Comparison of ENCODE assay signal across 8 cellular contexts in genomic region chr2:42105330-42106256, GRCh38. TPM values are rescaled to one million over a fixed set of nuclear protein-coding genes. Genes with fewer than 3 reads are reported as not detected.
DNase-seq lines count a peak whose midpoint lies in the region; ATAC-seq lines count a peak whose summit lies in the region.

No MANE protein-coding gene starts in this region.

- peak; percentile 93 for DNase-seq in activated CD4-positive, alpha-beta T cell treated with anti-CD3 and anti-CD28 coated beads, Interleukin-2, amount 10 ng/mL, durations not matched to agents 7 days and 5 days
- DNase-seq in foreskin melanocyte (peak; percentile 80), HAP-1 (ENCODE audit: low spot score in 2 of 2) (no peak), NCI-H524 treated with DMSO at 0.1 percent for 48 hours (lab: John Stamatoyannopoulos, UW) (no peak)
- peak; percentile 61 for DNase-seq in stimulated activated CD4-positive, alpha-beta T cell treated with anti-CD3 and anti-CD28 coated beads, Interleukin-4, amount 100 ng/mL, for 1 hour

- peaks cover 49 to 97% (median 78%) of the 10 kb centered on the region in 10 experiments for H3K4me1 ChIP-seq in BLaER1 treated with 17β-estradiol and CSF1 and Interleukin-3, amounts not matched to agents 10 nM and 100 nM
- H3K4me1 ChIP-seq in HAP-1, result no peaks in the 10 kb centered on the region

- H3K9me3 ChIP-seq in BLaER1 treated with 17β-estradiol and CSF1 and Interleukin-3, amounts not matched to agents 10 nM and 100 nM (replicated peaks in 1 of 11), result peaks cover 0 to 1% (median 0%) of the 10 kb centered on the region in 11 experiments; a peak in 1 of 22 replicates
- no peaks in the 10 kb centered on the region for H3K9me3 ChIP-seq in HAP-1

- POLR2A ChIA-PET in activated CD4-positive, alpha-beta T cell treated with anti-CD3 and anti-CD28 coated beads, Interleukin-2, amount 10 ng/mL, durations not matched to agents 7 days and 5 days (lab: Charles Lee), result interaction anchor here (0.6 to 2.0 kb wide), 6 partner anchors 19 to 99 kb away, joined by 3 to 14 read pairs (median 4); no protein-coding TSS in a partner anchor

- no peak overlapping the region for H3K4me3 Mint-ChIP-seq in activated CD4-positive, alpha-beta T cell treated with anti-CD3 and anti-CD28 coated beads, Interleukin-2, amount 10 ng/mL, durations not matched to agents 7 days and 5 days

- peak overlapping the region in 7 of 10 experiments; percentile 2 to 37 (median 11); a peak in 6 of 20 replicates for H3K4me3 ChIP-seq in BLaER1 treated with 17β-estradiol and CSF1 and Interleukin-3, amounts not matched to agents 10 nM and 100 nM
- H3K4me3 ChIP-seq in HAP-1, result no peak overlapping the region

- H3K27me3 Mint-ChIP-seq in activated CD4-positive, alpha-beta T cell treated with anti-CD3 and anti-CD28 coated beads, Interleukin-2, amount 10 ng/mL, durations not matched to agents 7 days and 5 days, result no peaks in the 10 kb centered on the region

- H3K27ac Mint-ChIP-seq in activated CD4-positive, alpha-beta T cell treated with anti-CD3 and anti-CD28 coated beads, Interleukin-2, amount 10 ng/mL, durations not matched to agents 7 days and 5 days, result no peak overlapping the region

- peaks cover 1% of the 10 kb centered on the region for H3K9me3 Mint-ChIP-seq in activated CD4-positive, alpha-beta T cell treated with anti-CD3 and anti-CD28 coated beads, Interleukin-2, amount 10 ng/mL, durations not matched to agents 7 days and 5 days

- peak overlapping the region; percentile 39 to 76 (median 69); a peak in 21 of 22 replicates for H3K9ac ChIP-seq in BLaER1 treated with 17β-estradiol and CSF1 and Interleukin-3, amounts not matched to agents 10 nM and 100 nM

- H3K27me3 ChIP-seq in BLaER1 treated with 17β-estradiol and CSF1 and Interleukin-3, amounts not matched to agents 10 nM and 100 nM, result peaks cover 0 to 10% (median 4%) of the 10 kb centered on the region in 11 experiments; a peak in 5 of 22 replicates
- 0 out of 2 replicates have a peak, but pooled peaks cover 2% of the 10 kb centered on the region for H3K27me3 ChIP-seq in HAP-1 (ENCODE audit: low read depth)

- H3K36me3 Mint-ChIP-seq in activated CD4-positive, alpha-beta T cell treated with anti-CD3 and anti-CD28 coated beads, Interleukin-2, amount 10 ng/mL, durations not matched to agents 7 days and 5 days (ENCODE audit: low read depth), result peaks cover 3% of the 10 kb centered on the region

- peak overlapping the region; percentile 54 to 95 (median 82); a peak in 21 of 22 replicates for H3K27ac ChIP-seq in BLaER1 treated with 17β-estradiol and CSF1 and Interleukin-3, amounts not matched to agents 10 nM and 100 nM

- in situ Hi-C loops in HAP-1 (cut with MboI; ENCODE audit: low sequenced_read_pairs), result no loop called here

- H3K4me2 ChIP-seq in BLaER1 treated with 17β-estradiol and CSF1 and Interleukin-3, amounts not matched to agents 10 nM and 100 nM, result peak overlapping the region; percentile 62 to 95 (median 87)

- ATAC-seq in GM19455 (IDR thresholded peaks at IDR 0.05; ENCODE audit: unreplicated experiment) (peak; percentile 36), HG03565 (IDR thresholded peaks at IDR 0.05; ENCODE audit: unreplicated experiment) (peak; percentile 47)

- no peaks in the 10 kb centered on the region for H3K36me3 ChIP-seq in BLaER1 treated with 17β-estradiol and CSF1 and Interleukin-3, amounts not matched to agents 10 nM and 100 nM
- no peaks in the 10 kb centered on the region for H3K36me3 ChIP-seq in HAP-1 (replicated peaks)

- peaks cover 14% of the 10 kb centered on the region for H3K4me1 Mint-ChIP-seq in activated CD4-positive, alpha-beta T cell treated with anti-CD3 and anti-CD28 coated beads, Interleukin-2, amount 10 ng/mL, durations not matched to agents 7 days and 5 days

- CTCF ChIA-PET in activated CD4-positive, alpha-beta T cell treated with anti-CD3 and anti-CD28 coated beads, Interleukin-2, amount 10 ng/mL, durations not matched to agents 7 days and 5 days (lab: Charles Lee), result interaction anchor here (0.9 to 2.4 kb wide), 11 partner anchors 10 to 188 kb away, joined by 3 to 25 read pairs (median 3); no protein-coding TSS in a partner anchor

- H4K20me1 ChIP-seq in BLaER1 treated with 17β-estradiol and CSF1 and Interleukin-3, amounts not matched to agents 10 nM and 100 nM, result no peaks in the 10 kb centered on the region

RNA-seq across cellular contexts. Expression of gene PKDCC, which starts 57.8 kb away (rescaled TPM):
- total RNA-seq in activated CD4-positive, alpha-beta T cell treated with anti-CD3 and anti-CD28 coated beads, Interleukin-2, amount 10 ng/mL, durations not matched to agents 7 days and 5 days, result not detected

Comparison
In these comparisons a context has a peak if more than half of its experiments do, and no peak if none do; other contexts are left out.
1. DNase-seq: peak in activated CD4-positive, alpha-beta T cell treated with anti-CD3 and anti-CD28 coated beads, Interleukin-2, amount 10 ng/mL, durations not matched to agents 7 days and 5 days (single experiment), foreskin melanocyte (single experiment) and stimulated activated CD4-positive, alpha-beta T cell treated with anti-CD3 and anti-CD28 coated beads, Interleukin-4, amount 100 ng/mL, for 1 hour (single experiment); none in HAP-1 (0 of 2) and NCI-H524 treated with DMSO at 0.1 percent for 48 hours (single experiment).